23 cellular contexts compared by ENCODE assay signal in genomic region chr2:239261796-239262475, GRCh38.
A peak's percentile ranks its signal among the peaks of the same experiment; 100 is the strongest.
DNase-seq lines count a peak whose midpoint lies in the region; ATAC-seq, FAIRE-seq and TF ChIP-seq lines count a peak whose summit lies in the region.
"Had no signal": no experiment of that assay in that cellular context is flagged by ENCODE, and none has a peak within 500 bp of the region (broad histone marks: within the 10 kb centered on the region; RNA-seq: fewer than 3 reads in every experiment).

No MANE protein-coding gene starts in this region.

- TF ChIP-seq CTCF in breast epithelium (IDR thresholded peaks at IDR 0.05): no peak
- TF ChIP-seq CTCF in MCF 10A (IDR thresholded peaks at IDR 0.05; ENCODE audit: unreplicated experiment): no peak
- TF ChIP-seq CTCF in uterus (IDR thresholded peaks at IDR 0.05): no peak

- H2BK5ac ChIP-seq in neuronal stem cell (ENCODE audit: low read length): peak overlapping the region; percentile 14

- no peak overlapping the region for H2BK15ac ChIP-seq in neuronal stem cell (ENCODE audit: low read length)

- no peak overlapping the region for H3K4me2 ChIP-seq in neuronal stem cell (ENCODE audit: insufficient read depth, low read length, poor library complexity, severe bottlenecking)

- no peak overlapping the region for H3K4me3 Mint-ChIP-seq in MCF 10A (ENCODE audit: unreplicated experiment)
- H3K4me3 Mint-ChIP-seq: CD8-positive, alpha-beta T cell; H9 had no signal

- no peak overlapping the region for H3K9ac ChIP-seq in neuronal stem cell (ENCODE audit: low read depth, low read length, poor library complexity)

- H3K4me3 ChIP-seq in breast epithelium (no peak overlapping the region), neuronal stem cell (ENCODE audit: low read length in 2 of 2) (no peak overlapping the region), uterus (no peak overlapping the region)
- H3K4me3 ChIP-seq: cardiac muscle cell, heart left ventricle, mucosa of descending colon, ovary, SJSA1 had no signal

- no peak overlapping the region for H3K4ac ChIP-seq in neuronal stem cell (ENCODE audit: low read length)

- H3K23ac ChIP-seq in neuronal stem cell (ENCODE audit: low read depth, low read length, poor library complexity): no peak overlapping the region

- H2BK12ac ChIP-seq in neuronal stem cell (ENCODE audit: low read length): no peak overlapping the region

- H3K18ac ChIP-seq in neuronal stem cell (ENCODE audit: low read length): peak overlapping the region; percentile 27

- H2BK120ac ChIP-seq in neuronal stem cell (ENCODE audit: low read depth, low read length): no peak overlapping the region

- H3K27me3 Mint-ChIP-seq in MCF 10A (ENCODE audit: insufficient read depth, unreplicated experiment): no peaks in the 10 kb centered on the region

- no peaks in the 10 kb centered on the region for H3K36me3 Mint-ChIP-seq in MCF 10A (ENCODE audit: insufficient read depth, unreplicated experiment)

- DNase-seq in breast epithelium (ENCODE audit: low spot score in 2 of 2) (no peak), MCF 10A (ENCODE audit: unreplicated experiment) (no peak), neuronal stem cell (ENCODE audit: low spot score) (no peak), uterus (no peak), superior temporal gyrus (ENCODE audit: extremely low spot score) (no peak), urothelium cell line (ENCODE audit: low spot score) (no peak)
- DNase-seq: H9; immature natural killer cell; MM.1S; mucosa of descending colon; NCI-H146; NCI-H82; stimulated activated CD4-positive, alpha-beta T cell treated with anti-CD3 and anti-CD28 coated beads, Interleukin-4, amount 100 ng/mL, for 1 hour had no signal

- H3K27me3 ChIP-seq in breast epithelium (no peaks in the 10 kb centered on the region), neuronal stem cell (ENCODE audit: control insufficient read depth in 3 of 3, insufficient read depth in 3 of 3, low read depth in 1 of 3, low read length in 3 of 3) (no peaks in the 10 kb centered on the region), uterus (no peaks in the 10 kb centered on the region)
- H3K27me3 ChIP-seq: cardiac muscle cell, heart left ventricle, ovary, SJSA1 had no signal

- H3K79me1 ChIP-seq in neuronal stem cell (ENCODE audit: low read depth, low read length): peaks cover 11% of the 10 kb centered on the region

- 100% methylated on average over 2 of the region's 22 CpGs; no CpG with 5 or more reads in 1 of the 2 donors for WGBS in neuronal stem cell (ENCODE audit: extremely low coverage in 2 of 2, insufficient read length in 2 of 2, insufficient replicate concordance in 1 of 2), 2 donors

- H2AFZ ChIP-seq in neuronal stem cell (ENCODE audit: low read length): no peak overlapping the region

- no peak for ATAC-seq in HG03280 (IDR thresholded peaks at IDR 0.05; ENCODE audit: unreplicated experiment)
- ATAC-seq: CD8-positive, alpha-beta T cell; heart left ventricle; mucosa of descending colon; Panc1 had no signal

- no peak overlapping the region for H4K8ac ChIP-seq in neuronal stem cell (ENCODE audit: low read depth, low read length)

- H3K14ac ChIP-seq in neuronal stem cell (ENCODE audit: low read length): no peak overlapping the region

- POLR2A ChIA-PET in MCF 10A (lab: Yijun Ruan, JAX): no interaction called here

- TF ChIP-seq POLR2A in breast epithelium (IDR thresholded peaks at IDR 0.05) (no peak), uterus (IDR thresholded peaks at IDR 0.05) (no peak)

- FAIRE-seq in endometrium (lab: Jason Lieb, UNC) (peak; percentile 79), urothelium cell line (lab: Jason Lieb, UNC) (no peak)
- FAIRE-seq: GM12892 had no signal

- no peak overlapping the region for H3K27ac Mint-ChIP-seq in MCF 10A (ENCODE audit: low read depth, unreplicated experiment)
- H3K27ac Mint-ChIP-seq: activated T-helper 2 cell treated with anti-CD3 and anti-CD28 coated beads, Interferon-gamma antibody, Interleukin-2, Interleukin-4, amounts not matched to agents 10 μg/mL and 5 μg/mL and 100 μg/mL, durations not matched to agents 14 hours and 24 hours and 36 hours had no signal

- H3K9me3 ChIP-seq in breast epithelium (peaks cover 0 to 7% of the 10 kb centered on the region in 2 donors), neuronal stem cell (replicated peaks in 1 of 2; ENCODE audit: control insufficient read depth in 2 of 2, insufficient read depth in 1 of 2, low read depth in 1 of 2, low read length in 2 of 2) (peaks cover 3 to 14% of the 10 kb centered on the region in 2 donors), uterus (peaks cover 0 to 8% of the 10 kb centered on the region in 2 donors)
- H3K9me3 ChIP-seq: mucosa of descending colon, SJSA1 had no signal

- no peak overlapping the region for H4K91ac ChIP-seq in neuronal stem cell (ENCODE audit: low read depth, low read length, poor library complexity)

- CTCF ChIA-PET in MCF 10A (lab: Yijun Ruan, JAX): no interaction called here

- H3K27ac ChIP-seq in breast epithelium (peak overlapping the region; percentile 22 to 40), neuronal stem cell (replicated peaks; ENCODE audit: low read length) (no peak overlapping the region), uterus (peak overlapping the region; percentile 49 to 50)
- H3K27ac ChIP-seq: cardiac muscle cell, ovary, SJSA1 had no signal

- H3K36me3 ChIP-seq in breast epithelium (no peaks in the 10 kb centered on the region), neuronal stem cell (replicated peaks in 1 of 2; ENCODE audit: control insufficient read depth in 2 of 2, insufficient read depth in 2 of 2, low read length in 2 of 2) (no peaks in the 10 kb centered on the region), uterus (no peaks in the 10 kb centered on the region)
- H3K36me3 ChIP-seq: cardiac muscle cell, heart left ventricle, ovary, SJSA1 had no signal

- peaks cover 30% of the 10 kb centered on the region for H3K4me1 Mint-ChIP-seq in MCF 10A (ENCODE audit: insufficient read depth, unreplicated experiment)

- BruUV-seq in MCF 10A (replicated peaks; lab: Mats Ljungman, UMichigan): no TSS peak

- H3K4me1 ChIP-seq in breast epithelium: peaks cover 12 to 16% of the 10 kb centered on the region in 2 donors
- H3K4me1 ChIP-seq in neuronal stem cell (ENCODE audit: control insufficient read depth in 2 of 2, insufficient read depth in 1 of 2, low read depth in 1 of 2, low read length in 2 of 2): peaks cover 8 to 10% of the 10 kb centered on the region in 2 donors
- H3K4me1 ChIP-seq in uterus: peaks cover 3 to 13% of the 10 kb centered on the region in 2 donors

- peaks cover 8% of the 10 kb centered on the region for H3K9me3 Mint-ChIP-seq in MCF 10A (ENCODE audit: unreplicated experiment)

- no peak overlapping the region for H2AK5ac ChIP-seq in neuronal stem cell (ENCODE audit: low read depth, low read length)

- intact Hi-C loops in breast epithelium (cut with DNase I; ENCODE audit: low total_unique reads) (no loop called here), MCF 10A (cut with micrococcal nuclease) (loop anchor here (10.0 kb wide), 1 partner anchor 403 kb away; no protein-coding TSS in a partner anchor), uterus (cut with DNase I; ENCODE audit: low total_unique reads) (no loop called here)
